15 cellular contexts compared by ENCODE assay signal in the genomic region with DNA sequence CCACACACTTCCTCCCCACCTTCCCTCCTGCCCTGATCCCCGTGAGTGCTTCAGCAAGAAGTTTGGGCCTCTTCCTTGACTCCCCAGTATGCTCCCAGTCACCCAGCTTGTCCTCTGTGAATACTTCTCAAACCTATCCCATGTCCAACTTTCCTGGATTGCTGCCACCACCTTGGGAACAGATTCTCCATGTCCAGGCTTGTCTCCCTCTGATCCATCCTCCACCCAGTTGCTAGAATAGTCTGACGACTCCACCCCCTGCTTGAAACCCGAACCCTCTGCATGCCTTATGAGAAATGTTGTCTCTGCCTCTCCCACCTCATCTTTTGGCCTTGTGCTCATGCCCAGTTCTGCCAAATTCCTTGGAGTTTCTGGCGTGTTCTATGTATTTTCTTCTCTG.
DNase-seq lines count a peak whose midpoint lies in the region; ATAC-seq, FAIRE-seq and TF ChIP-seq lines count a peak whose summit lies in the region.
"Had no signal": no experiment of that assay in that cellular context is flagged by ENCODE, and none has a peak within 500 bp of the region (broad histone marks: within the 10 kb centered on the region; RNA-seq: fewer than 3 reads in every experiment).

No MANE protein-coding gene starts in this region.

- H3K9me3 ChIP-seq in endodermal cell (ENCODE audit: control insufficient read depth, low read length) (peaks cover 11% of the 10 kb centered on the region), mucosa of descending colon (peaks cover 5% of the 10 kb centered on the region), ascending aorta (peaks cover 0 to 10% of the 10 kb centered on the region in 2 donors)

- H3K27ac ChIP-seq in endodermal cell (ENCODE audit: low read depth, low read length) (no peak overlapping the region), ascending aorta (no peak overlapping the region)

- H3K27me3 Mint-ChIP-seq in endodermal cell (ENCODE audit: insufficient read depth) (no peaks in the 10 kb centered on the region), neural crest cell (ENCODE audit: low read depth) (no peaks in the 10 kb centered on the region)

- H3K4me3 ChIP-seq in endodermal cell (ENCODE audit: low read length) (no peak overlapping the region), mucosa of descending colon (no peak overlapping the region), ascending aorta (no peak overlapping the region)
- H3K4me3 ChIP-seq: GM12878 had no signal

- DNase-seq in GM03348 (ENCODE audit: low spot score) (peak; percentile 89), NCI-H226 (peak; percentile 51), endodermal cell (peak; percentile 64), neural crest cell (ENCODE audit: low read depth, low spot score) (no peak), GM12891 (ENCODE audit: insufficient read length, low spot score) (no peak), mucosa of descending colon (no peak), ascending aorta (ENCODE audit: low spot score in 2 of 2) (no peak)
- DNase-seq in stimulated activated naive CD8-positive, alpha-beta T cell treated with anti-CD3 and anti-CD28 coated beads, Interleukin-15, Interleukin-2, amounts not matched to agents 100 U/mL and 50 U/mL, for 24 hours, result no peak
- DNase-seq: activated CD4-positive, alpha-beta T cell treated with anti-CD3 and anti-CD28 coated beads for 1 hour; activated effector memory CD4-positive, alpha-beta T cell treated with anti-CD3 and anti-CD28 coated beads, Interleukin-2, amount 50 U/mL, for 16 hours; CD4-positive, alpha-beta memory T cell; SHP77 treated with DMSO at 0.1 percent for 48 hours; stimulated activated naive B cell treated with anti-CD40 and anti-IgM and Interleukin-4, amounts not matched to agents 10 μg/mL and 1 μg/mL and 100 μg/mL, for 72 hours had no signal

- H3K9me3 Mint-ChIP-seq in endodermal cell, result peaks cover 11% of the 10 kb centered on the region
- peaks cover 15% of the 10 kb centered on the region for H3K9me3 Mint-ChIP-seq in neural crest cell
- H3K9me3 Mint-ChIP-seq: stimulated activated naive B cell treated with anti-CD40 and anti-IgM and Interleukin-4, amounts not matched to agents 10 μg/mL and 1 μg/mL and 100 μg/mL, for 72 hours had no signal

- H3K4me1 Mint-ChIP-seq in endodermal cell (peaks cover 2% of the 10 kb centered on the region), neural crest cell (peaks cover 19% of the 10 kb centered on the region)
- H3K4me1 Mint-ChIP-seq: CD4-positive, alpha-beta memory T cell had no signal

- H3K27me3 ChIP-seq in endodermal cell (ENCODE audit: control insufficient read depth, insufficient read depth, low read length, poor library complexity, severe bottlenecking) (no peaks in the 10 kb centered on the region), ascending aorta (no peaks in the 10 kb centered on the region)

- WGBS in endodermal cell (ENCODE audit: insufficient coverage in 1 of 2, insufficient read length in 1 of 2), 2 experiments, result 74 to 80% methylated on average over 1 to 4 of the region's 4 CpGs

- H3K4me3 Mint-ChIP-seq in endodermal cell, result no peak overlapping the region
- no peak overlapping the region for H3K4me3 Mint-ChIP-seq in neural crest cell
- H3K4me3 Mint-ChIP-seq: CD4-positive, alpha-beta memory T cell; dendritic cell treated with granulocyte-macrophage colony-stimulating factor and Interleukin-4, amounts not matched to agents 40 ng/mL and 50 ng/mL, for 4 days; stimulated activated naive B cell treated with anti-CD40 and anti-IgM and Interleukin-4, amounts not matched to agents 10 μg/mL and 1 μg/mL and 100 μg/mL, for 72 hours had no signal

- H3K36me3 ChIP-seq in endodermal cell (ENCODE audit: control insufficient read depth, insufficient read depth, low read length) (no peaks in the 10 kb centered on the region), mucosa of descending colon (ENCODE audit: low read depth) (no peaks in the 10 kb centered on the region), ascending aorta (no peaks in the 10 kb centered on the region)

- intact Hi-C loops in mucosa of descending colon (cut with DNase I, micrococcal nuclease), result no loop called here
- intact Hi-C loops in ascending aorta (cut with DNase I), result no loop called here

- no peak for TF ChIP-seq POLR2A in GM12891 (IDR thresholded peaks at IDR 0.05; ENCODE audit: low read depth, low read length)

- no peaks in the 10 kb centered on the region for H3K4me1 ChIP-seq in endodermal cell (ENCODE audit: control insufficient read depth, insufficient read depth, low read length)
- H3K4me1 ChIP-seq in mucosa of descending colon (ENCODE audit: low read depth), result no peaks in the 10 kb centered on the region
- no peaks in the 10 kb centered on the region for H3K4me1 ChIP-seq in ascending aorta

- TF ChIP-seq CTCF in endodermal cell (conservative IDR thresholded peaks at IDR 0.05), result no peak
- TF ChIP-seq CTCF in neural crest cell (conservative IDR thresholded peaks at IDR 0.05), result no peak
- TF ChIP-seq CTCF in mucosa of descending colon (IDR thresholded peaks at IDR 0.05), result no peak
- TF ChIP-seq CTCF in ascending aorta (IDR thresholded peaks at IDR 0.05), result no peak

- H3K27ac Mint-ChIP-seq in endodermal cell (no peak overlapping the region), neural crest cell (ENCODE audit: unreplicated experiment) (peak overlapping the region; percentile 8)
- H3K27ac Mint-ChIP-seq: dendritic cell treated with granulocyte-macrophage colony-stimulating factor and Interleukin-4, amounts not matched to agents 40 ng/mL and 50 ng/mL, for 4 days; stimulated activated naive B cell treated with anti-CD40 and anti-IgM and Interleukin-4, amounts not matched to agents 10 μg/mL and 1 μg/mL and 100 μg/mL, for 72 hours had no signal

- no peak overlapping the region for H3K9ac ChIP-seq in endodermal cell (ENCODE audit: extremely low read depth, low read length, poor library complexity, severe bottlenecking)

- H3K36me3 Mint-ChIP-seq in endodermal cell (ENCODE audit: low read depth), result no peaks in the 10 kb centered on the region
- peaks cover 12% of the 10 kb centered on the region for H3K36me3 Mint-ChIP-seq in neural crest cell (ENCODE audit: low read depth)
- H3K36me3 Mint-ChIP-seq: stimulated activated naive B cell treated with anti-CD40 and anti-IgM and Interleukin-4, amounts not matched to agents 10 μg/mL and 1 μg/mL and 100 μg/mL, for 72 hours had no signal

- no peak for FAIRE-seq in GM12891 (lab: Jason Lieb, UNC)
- FAIRE-seq: GM12878 had no signal

- no peak for ATAC-seq in stimulated activated naive CD8-positive, alpha-beta T cell treated with anti-CD3 and anti-CD28 coated beads, Interleukin-15, Interleukin-2, amounts not matched to agents 100 U/mL and 50 U/mL, for 24 hours
- ATAC-seq in mucosa of descending colon, result no peak
- ATAC-seq: GM12878; stimulated activated naive B cell treated with anti-CD40 and anti-IgM and Interleukin-4, amounts not matched to agents 10 μg/mL and 1 μg/mL and 100 μg/mL, for 72 hours had no signal

TF ChIP-seq in GM12891, 5 proteins besides CTCF, POLR2A, EP300 and RAD21:
- TF ChIP-seq POLR2AphosphoS5 (IDR thresholded peaks at IDR 0.05; ENCODE audit: low read depth, low read length) (no peak), PAX5 (IDR thresholded peaks at IDR 0.05; ENCODE audit: insufficient read depth, low read length, severe bottlenecking) (no peak), POU2F2 (IDR thresholded peaks at IDR 0.05; ENCODE audit: low read depth, low read length) (no peak), TAF1 (IDR thresholded peaks at IDR 0.05; ENCODE audit: low read depth, low read length) (no peak)

Comparison
In these comparisons a context has a peak if more than half of its experiments do, and no peak if none do; other contexts are left out.
1. DNase-seq: peak in GM03348 (single experiment), NCI-H226 (single experiment) and endodermal cell (single experiment); none in neural crest cell (single experiment), GM12891 (single experiment), stimulated activated naive CD8-positive, alpha-beta T cell treated with anti-CD3 and anti-CD28 coated beads, Interleukin-15, Interleukin-2, amounts not matched to agents 100 U/mL and 50 U/mL, for 24 hours (single experiment), mucosa of descending colon (0 of 3) and ascending aorta (0 of 2).